1 cellular context compared by ENCODE assay signal in the genomic region with DNA sequence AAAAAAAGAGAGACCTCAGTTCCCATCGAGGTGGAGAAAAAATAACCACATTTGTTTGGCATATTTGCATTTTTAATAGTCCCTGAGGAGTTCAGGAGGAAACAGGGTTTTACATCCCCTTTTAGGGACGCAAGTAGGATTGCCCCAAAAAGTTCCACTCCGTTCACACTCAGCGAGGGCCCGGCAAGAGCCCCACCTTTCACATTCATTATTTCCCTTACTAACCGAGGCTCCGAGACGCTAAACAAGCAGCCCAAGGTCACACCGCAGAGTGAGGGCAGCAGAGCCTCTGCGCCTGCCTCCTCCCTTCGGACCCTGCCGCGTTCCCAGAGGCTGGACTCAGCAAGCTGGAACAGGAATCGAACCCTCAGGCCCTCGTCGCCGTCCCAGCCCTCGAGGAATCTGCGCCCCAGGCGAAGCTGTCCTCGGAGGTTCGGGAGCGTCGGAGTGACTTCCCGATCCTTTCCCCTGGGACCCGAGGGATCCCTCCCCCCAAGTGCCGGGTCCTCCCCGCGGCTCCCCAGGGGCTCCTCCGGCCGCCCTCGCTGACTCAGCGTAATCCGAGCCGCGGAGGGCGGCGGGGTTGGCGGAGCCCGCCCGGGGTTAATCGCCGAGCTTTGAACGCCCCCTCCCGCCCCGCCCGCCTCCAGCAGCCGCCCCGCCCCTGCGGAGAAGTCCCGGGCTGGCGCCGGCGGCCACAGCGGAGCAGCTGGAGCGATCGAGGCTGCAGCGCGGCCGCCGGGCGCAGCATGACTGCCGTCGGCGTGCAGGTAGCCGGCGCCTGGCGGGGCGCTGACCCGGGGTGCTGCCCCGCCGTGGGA.
A peak's percentile ranks its signal among the peaks of the same experiment; 100 is the strongest.
TF ChIP-seq lines count a peak whose summit lies in the region.

A gene with protein sequence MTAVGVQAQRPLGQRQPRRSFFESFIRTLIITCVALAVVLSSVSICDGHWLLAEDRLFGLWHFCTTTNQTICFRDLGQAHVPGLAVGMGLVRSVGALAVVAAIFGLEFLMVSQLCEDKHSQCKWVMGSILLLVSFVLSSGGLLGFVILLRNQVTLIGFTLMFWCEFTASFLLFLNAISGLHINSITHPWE (plus strand): TSS at position 700 of the 821 bp plus-strand sequence. CDS start 50 bp downstream, at position 750.

TF ChIP-seq in HEK293, 187 proteins besides CTCF, POLR2A, EP300 and RAD21 (continued from another document and continues in another):
- no peak for TF ChIP-seq ZNF146 (tag by site-specific recombination; IDR thresholded peaks at IDR 0.05)
- TF ChIP-seq, protein P1, sequence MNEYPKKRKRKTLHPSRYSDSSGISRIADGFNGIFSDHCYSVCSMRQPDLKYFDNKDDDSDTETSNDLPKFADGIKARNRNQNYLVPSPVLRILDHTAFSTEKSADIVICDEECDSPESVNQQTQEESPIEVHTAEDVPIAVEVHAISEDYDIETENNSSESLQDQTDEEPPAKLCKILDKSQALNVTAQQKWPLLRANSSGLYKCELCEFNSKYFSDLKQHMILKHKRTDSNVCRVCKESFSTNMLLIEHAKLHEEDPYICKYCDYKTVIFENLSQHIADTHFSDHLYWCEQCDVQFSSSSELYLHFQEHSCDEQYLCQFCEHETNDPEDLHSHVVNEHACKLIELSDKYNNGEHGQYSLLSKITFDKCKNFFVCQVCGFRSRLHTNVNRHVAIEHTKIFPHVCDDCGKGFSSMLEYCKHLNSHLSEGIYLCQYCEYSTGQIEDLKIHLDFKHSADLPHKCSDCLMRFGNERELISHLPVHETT (tag by site-specific recombination; IDR thresholded peaks at IDR 0.05): peak; percentile 58; the same call in 1 of the 2 replicates
- no peak for TF ChIP-seq ZNF140 (tag by site-specific recombination; IDR thresholded peaks at IDR 0.05)
- TF ChIP-seq, protein P2, sequence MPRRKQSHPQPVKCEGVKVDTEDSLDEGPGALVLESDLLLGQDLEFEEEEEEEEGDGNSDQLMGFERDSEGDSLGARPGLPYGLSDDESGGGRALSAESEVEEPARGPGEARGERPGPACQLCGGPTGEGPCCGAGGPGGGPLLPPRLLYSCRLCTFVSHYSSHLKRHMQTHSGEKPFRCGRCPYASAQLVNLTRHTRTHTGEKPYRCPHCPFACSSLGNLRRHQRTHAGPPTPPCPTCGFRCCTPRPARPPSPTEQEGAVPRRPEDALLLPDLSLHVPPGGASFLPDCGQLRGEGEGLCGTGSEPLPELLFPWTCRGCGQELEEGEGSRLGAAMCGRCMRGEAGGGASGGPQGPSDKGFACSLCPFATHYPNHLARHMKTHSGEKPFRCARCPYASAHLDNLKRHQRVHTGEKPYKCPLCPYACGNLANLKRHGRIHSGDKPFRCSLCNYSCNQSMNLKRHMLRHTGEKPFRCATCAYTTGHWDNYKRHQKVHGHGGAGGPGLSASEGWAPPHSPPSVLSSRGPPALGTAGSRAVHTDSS (tag by site-specific recombination; IDR thresholded peaks at IDR 0.05): no peak
- TF ChIP-seq IKZF3 (tag by site-specific recombination; IDR thresholded peaks at IDR 0.05): peak; percentile 89
- TF ChIP-seq ZIC2 (tag by site-specific recombination; IDR thresholded peaks at IDR 0.05): peak; percentile 42; the same call in 1 of the 2 replicates
- no peak for TF ChIP-seq ZNF10 (tag by site-specific recombination; IDR thresholded peaks at IDR 0.05)
- 0 out of 2 replicates have a peak, but pooled peaks have one; percentile 38 for TF ChIP-seq ZSCAN30 (tag by site-specific recombination; IDR thresholded peaks at IDR 0.05)
- no peak for TF ChIP-seq PRDM1 (tag by site-specific recombination; IDR thresholded peaks at IDR 0.05)
- TF ChIP-seq, protein P3, sequence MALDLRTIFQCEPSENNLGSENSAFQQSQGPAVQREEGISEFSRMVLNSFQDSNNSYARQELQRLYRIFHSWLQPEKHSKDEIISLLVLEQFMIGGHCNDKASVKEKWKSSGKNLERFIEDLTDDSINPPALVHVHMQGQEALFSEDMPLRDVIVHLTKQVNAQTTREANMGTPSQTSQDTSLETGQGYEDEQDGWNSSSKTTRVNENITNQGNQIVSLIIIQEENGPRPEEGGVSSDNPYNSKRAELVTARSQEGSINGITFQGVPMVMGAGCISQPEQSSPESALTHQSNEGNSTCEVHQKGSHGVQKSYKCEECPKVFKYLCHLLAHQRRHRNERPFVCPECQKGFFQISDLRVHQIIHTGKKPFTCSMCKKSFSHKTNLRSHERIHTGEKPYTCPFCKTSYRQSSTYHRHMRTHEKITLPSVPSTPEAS (tag by site-specific recombination; IDR thresholded peaks at IDR 0.05): no peak
- no peak; the same call in 1 of the 2 replicates for TF ChIP-seq ZSCAN16 (tag by site-specific recombination; IDR thresholded peaks at IDR 0.05)
- TF ChIP-seq ZNF660 (tag by site-specific recombination; IDR thresholded peaks at IDR 0.05): no peak
- TF ChIP-seq ZNF266 (tag by site-specific recombination; IDR thresholded peaks at IDR 0.05; ENCODE audit: low read depth): no peak
- no peak for TF ChIP-seq OSR2 (tag by site-specific recombination; IDR thresholded peaks at IDR 0.05)
- TF ChIP-seq ZNF843 (tag by site-specific recombination; IDR thresholded peaks at IDR 0.05): peak; percentile 61; the same call in 1 of the 2 replicates
- TF ChIP-seq, protein P4, sequence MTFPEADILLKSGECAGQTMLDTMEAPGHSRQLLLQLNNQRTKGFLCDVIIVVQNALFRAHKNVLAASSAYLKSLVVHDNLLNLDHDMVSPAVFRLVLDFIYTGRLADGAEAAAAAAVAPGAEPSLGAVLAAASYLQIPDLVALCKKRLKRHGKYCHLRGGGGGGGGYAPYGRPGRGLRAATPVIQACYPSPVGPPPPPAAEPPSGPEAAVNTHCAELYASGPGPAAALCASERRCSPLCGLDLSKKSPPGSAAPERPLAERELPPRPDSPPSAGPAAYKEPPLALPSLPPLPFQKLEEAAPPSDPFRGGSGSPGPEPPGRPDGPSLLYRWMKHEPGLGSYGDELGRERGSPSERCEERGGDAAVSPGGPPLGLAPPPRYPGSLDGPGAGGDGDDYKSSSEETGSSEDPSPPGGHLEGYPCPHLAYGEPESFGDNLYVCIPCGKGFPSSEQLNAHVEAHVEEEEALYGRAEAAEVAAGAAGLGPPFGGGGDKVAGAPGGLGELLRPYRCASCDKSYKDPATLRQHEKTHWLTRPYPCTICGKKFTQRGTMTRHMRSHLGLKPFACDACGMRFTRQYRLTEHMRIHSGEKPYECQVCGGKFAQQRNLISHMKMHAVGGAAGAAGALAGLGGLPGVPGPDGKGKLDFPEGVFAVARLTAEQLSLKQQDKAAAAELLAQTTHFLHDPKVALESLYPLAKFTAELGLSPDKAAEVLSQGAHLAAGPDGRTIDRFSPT (tag by site-specific recombination; IDR thresholded peaks at IDR 0.05): peak; percentile 66; the same call in 1 of the 2 replicates
- TF ChIP-seq, protein P5, sequence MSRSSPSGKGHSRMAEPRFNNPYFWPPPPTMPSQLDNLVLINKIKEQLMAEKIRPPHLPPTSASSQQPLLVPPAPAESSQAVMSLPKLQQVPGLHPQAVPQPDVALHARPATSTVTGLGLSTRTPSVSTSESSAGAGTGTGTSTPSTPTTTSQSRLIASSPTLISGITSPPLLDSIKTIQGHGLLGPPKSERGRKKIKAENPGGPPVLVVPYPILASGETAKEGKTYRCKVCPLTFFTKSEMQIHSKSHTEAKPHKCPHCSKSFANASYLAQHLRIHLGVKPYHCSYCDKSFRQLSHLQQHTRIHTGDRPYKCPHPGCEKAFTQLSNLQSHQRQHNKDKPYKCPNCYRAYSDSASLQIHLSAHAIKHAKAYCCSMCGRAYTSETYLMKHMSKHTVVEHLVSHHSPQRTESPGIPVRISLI (tag by site-specific recombination; IDR thresholded peaks at IDR 0.05): no peak
- no peak for TF ChIP-seq ZNF184 (tag by site-specific recombination; IDR thresholded peaks at IDR 0.05)
- TF ChIP-seq ZNF792 (tag by site-specific recombination; IDR thresholded peaks at IDR 0.05): no peak
- TF ChIP-seq, protein P6, sequence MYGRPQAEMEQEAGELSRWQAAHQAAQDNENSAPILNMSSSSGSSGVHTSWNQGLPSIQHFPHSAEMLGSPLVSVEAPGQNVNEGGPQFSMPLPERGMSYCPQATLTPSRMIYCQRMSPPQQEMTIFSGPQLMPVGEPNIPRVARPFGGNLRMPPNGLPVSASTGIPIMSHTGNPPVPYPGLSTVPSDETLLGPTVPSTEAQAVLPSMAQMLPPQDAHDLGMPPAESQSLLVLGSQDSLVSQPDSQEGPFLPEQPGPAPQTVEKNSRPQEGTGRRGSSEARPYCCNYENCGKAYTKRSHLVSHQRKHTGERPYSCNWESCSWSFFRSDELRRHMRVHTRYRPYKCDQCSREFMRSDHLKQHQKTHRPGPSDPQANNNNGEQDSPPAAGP (tag by site-specific recombination; IDR thresholded peaks at IDR 0.05): peak; percentile 94
- TF ChIP-seq KLF9 (tag by site-specific recombination; IDR thresholded peaks at IDR 0.05; ENCODE audit: low read depth): peak; percentile 68
- TF ChIP-seq, protein P7, sequence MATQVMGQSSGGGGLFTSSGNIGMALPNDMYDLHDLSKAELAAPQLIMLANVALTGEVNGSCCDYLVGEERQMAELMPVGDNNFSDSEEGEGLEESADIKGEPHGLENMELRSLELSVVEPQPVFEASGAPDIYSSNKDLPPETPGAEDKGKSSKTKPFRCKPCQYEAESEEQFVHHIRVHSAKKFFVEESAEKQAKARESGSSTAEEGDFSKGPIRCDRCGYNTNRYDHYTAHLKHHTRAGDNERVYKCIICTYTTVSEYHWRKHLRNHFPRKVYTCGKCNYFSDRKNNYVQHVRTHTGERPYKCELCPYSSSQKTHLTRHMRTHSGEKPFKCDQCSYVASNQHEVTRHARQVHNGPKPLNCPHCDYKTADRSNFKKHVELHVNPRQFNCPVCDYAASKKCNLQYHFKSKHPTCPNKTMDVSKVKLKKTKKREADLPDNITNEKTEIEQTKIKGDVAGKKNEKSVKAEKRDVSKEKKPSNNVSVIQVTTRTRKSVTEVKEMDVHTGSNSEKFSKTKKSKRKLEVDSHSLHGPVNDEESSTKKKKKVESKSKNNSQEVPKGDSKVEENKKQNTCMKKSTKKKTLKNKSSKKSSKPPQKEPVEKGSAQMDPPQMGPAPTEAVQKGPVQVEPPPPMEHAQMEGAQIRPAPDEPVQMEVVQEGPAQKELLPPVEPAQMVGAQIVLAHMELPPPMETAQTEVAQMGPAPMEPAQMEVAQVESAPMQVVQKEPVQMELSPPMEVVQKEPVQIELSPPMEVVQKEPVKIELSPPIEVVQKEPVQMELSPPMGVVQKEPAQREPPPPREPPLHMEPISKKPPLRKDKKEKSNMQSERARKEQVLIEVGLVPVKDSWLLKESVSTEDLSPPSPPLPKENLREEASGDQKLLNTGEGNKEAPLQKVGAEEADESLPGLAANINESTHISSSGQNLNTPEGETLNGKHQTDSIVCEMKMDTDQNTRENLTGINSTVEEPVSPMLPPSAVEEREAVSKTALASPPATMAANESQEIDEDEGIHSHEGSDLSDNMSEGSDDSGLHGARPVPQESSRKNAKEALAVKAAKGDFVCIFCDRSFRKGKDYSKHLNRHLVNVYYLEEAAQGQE (tag by site-specific recombination; IDR thresholded peaks at IDR 0.05): 0 out of 2 replicates have a peak, but pooled peaks have one; percentile 15
- TF ChIP-seq BCL11B (tag by site-specific recombination; IDR thresholded peaks at IDR 0.05; ENCODE audit: low read depth): no peak
- TF ChIP-seq, protein P8, sequence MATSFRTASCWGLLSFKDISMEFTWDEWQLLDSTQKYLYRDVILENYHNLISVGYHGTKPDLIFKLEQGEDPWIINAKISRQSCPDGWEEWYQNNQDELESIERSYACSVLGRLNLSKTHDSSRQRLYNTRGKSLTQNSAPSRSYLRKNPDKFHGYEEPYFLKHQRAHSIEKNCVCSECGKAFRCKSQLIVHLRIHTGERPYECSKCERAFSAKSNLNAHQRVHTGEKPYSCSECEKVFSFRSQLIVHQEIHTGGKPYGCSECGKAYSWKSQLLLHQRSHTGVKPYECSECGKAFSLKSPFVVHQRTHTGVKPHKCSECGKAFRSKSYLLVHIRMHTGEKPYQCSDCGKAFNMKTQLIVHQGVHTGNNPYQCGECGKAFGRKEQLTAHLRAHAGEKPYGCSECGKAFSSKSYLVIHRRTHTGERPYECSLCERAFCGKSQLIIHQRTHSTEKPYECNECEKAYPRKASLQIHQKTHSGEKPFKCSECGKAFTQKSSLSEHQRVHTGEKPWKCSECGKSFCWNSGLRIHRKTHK (tag by site-specific recombination; IDR thresholded peaks at IDR 0.05): no peak
- TF ChIP-seq ZNF670 (tag by site-specific recombination; IDR thresholded peaks at IDR 0.05; ENCODE audit: low read depth): no peak
- TF ChIP-seq ZNF677 (tag by site-specific recombination; IDR thresholded peaks at IDR 0.05): no peak
- TF ChIP-seq ZNF391 (tag by site-specific recombination; IDR thresholded peaks at IDR 0.05; ENCODE audit: borderline replicate concordance, low read depth): no peak
- peak; percentile 51; the same call in 1 of the 2 replicates for TF ChIP-seq ZNF394 (tag by site-specific recombination; IDR thresholded peaks at IDR 0.05; ENCODE audit: borderline replicate concordance)
- TF ChIP-seq, protein P9, sequence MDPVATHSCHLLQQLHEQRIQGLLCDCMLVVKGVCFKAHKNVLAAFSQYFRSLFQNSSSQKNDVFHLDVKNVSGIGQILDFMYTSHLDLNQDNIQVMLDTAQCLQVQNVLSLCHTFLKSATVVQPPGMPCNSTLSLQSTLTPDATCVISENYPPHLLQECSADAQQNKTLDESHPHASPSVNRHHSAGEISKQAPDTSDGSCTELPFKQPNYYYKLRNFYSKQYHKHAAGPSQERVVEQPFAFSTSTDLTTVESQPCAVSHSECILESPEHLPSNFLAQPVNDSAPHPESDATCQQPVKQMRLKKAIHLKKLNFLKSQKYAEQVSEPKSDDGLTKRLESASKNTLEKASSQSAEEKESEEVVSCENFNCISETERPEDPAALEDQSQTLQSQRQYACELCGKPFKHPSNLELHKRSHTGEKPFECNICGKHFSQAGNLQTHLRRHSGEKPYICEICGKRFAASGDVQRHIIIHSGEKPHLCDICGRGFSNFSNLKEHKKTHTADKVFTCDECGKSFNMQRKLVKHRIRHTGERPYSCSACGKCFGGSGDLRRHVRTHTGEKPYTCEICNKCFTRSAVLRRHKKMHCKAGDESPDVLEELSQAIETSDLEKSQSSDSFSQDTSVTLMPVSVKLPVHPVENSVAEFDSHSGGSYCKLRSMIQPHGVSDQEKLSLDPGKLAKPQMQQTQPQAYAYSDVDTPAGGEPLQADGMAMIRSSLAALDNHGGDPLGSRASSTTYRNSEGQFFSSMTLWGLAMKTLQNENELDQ (tag by site-specific recombination; IDR thresholded peaks at IDR 0.05; ENCODE audit: low read depth): no peak
- TF ChIP-seq ZFP37 (tag by site-specific recombination; IDR thresholded peaks at IDR 0.05): 0 out of 2 replicates have a peak, but pooled peaks have one; percentile 56
- TF ChIP-seq WT1 (tag by site-specific recombination; IDR thresholded peaks at IDR 0.05): peak; percentile 92
- TF ChIP-seq ZNF530 (tag by site-specific recombination; IDR thresholded peaks at IDR 0.05; ENCODE audit: low read depth): no peak
- TF ChIP-seq ZNF157 (tag by site-specific recombination; IDR thresholded peaks at IDR 0.05): no peak
- TF ChIP-seq ZNF558 (tag by site-specific recombination; IDR thresholded peaks at IDR 0.05): no peak
